1 cellular context compared by ENCODE assay signal in genomic region chr12:105234197-105234596, GRCh38.
TF ChIP-seq lines count a peak whose summit lies in the region.

No MANE protein-coding gene starts in this region.

TF ChIP-seq in A549, 52 proteins besides CTCF, POLR2A, EP300 and RAD21:
- TF ChIP-seq ATOH8 (CRISPR knock-in tag; IDR thresholded peaks at IDR 0.05; ENCODE audit: low read depth), result no peak
- TF ChIP-seq HOXB5 (CRISPR knock-in tag; IDR thresholded peaks at IDR 0.05), result no peak
- no peak for TF ChIP-seq USF2 (IDR thresholded peaks at IDR 0.05)
- no peak for TF ChIP-seq MAZ (IDR thresholded peaks at IDR 0.05; ENCODE audit: borderline replicate concordance, low read depth, low read length)
- TF ChIP-seq PBX3 (IDR thresholded peaks at IDR 0.05), result no peak
- no peak for TF ChIP-seq HOXB13 (CRISPR knock-in tag; IDR thresholded peaks at IDR 0.05; ENCODE audit: low read depth)
- TF ChIP-seq NFE2L2 (conservative IDR thresholded peaks at IDR 0.05; ENCODE audit: low read length), result no peak
- no peak for TF ChIP-seq POLR2AphosphoS2 (conservative IDR thresholded peaks at IDR 0.05; ENCODE audit: low read length)
- TF ChIP-seq HOXA7 (CRISPR knock-in tag; IDR thresholded peaks at IDR 0.05), result no peak
- no peak for TF ChIP-seq ZNF302 (CRISPR knock-in tag; IDR thresholded peaks at IDR 0.05)
- no peak for TF ChIP-seq NR3C1 (IDR thresholded peaks at IDR 0.05)
- TF ChIP-seq MYC (IDR thresholded peaks at IDR 0.05; ENCODE audit: borderline replicate concordance, low read length), result no peak
- TF ChIP-seq BCL3 (IDR thresholded peaks at IDR 0.05), result no peak
- TF ChIP-seq E2F6 (IDR thresholded peaks at IDR 0.05; ENCODE audit: borderline replicate concordance, low read depth), result no peak
- TF ChIP-seq TFCP2L1 (CRISPR knock-in tag; IDR thresholded peaks at IDR 0.05), result no peak
- TF ChIP-seq HEYL (CRISPR knock-in tag; IDR thresholded peaks at IDR 0.05), result no peak
